2 cellular contexts compared by ENCODE assay signal in genomic region chr15:79967331-79968182, GRCh38.
TF ChIP-seq lines count a peak whose summit lies in the region.

No MANE protein-coding gene starts in this region.

TF ChIP-seq in GM23338, 12 proteins besides CTCF, POLR2A, EP300 and RAD21 (continued from another document):
- no peak for TF ChIP-seq ZNF114 (CRISPR knock-in tag; IDR thresholded peaks at IDR 0.05)
- no peak for TF ChIP-seq JUNB (IDR thresholded peaks at IDR 0.05; ENCODE audit: unreplicated experiment)
- no peak for TF ChIP-seq ZNF462 (CRISPR knock-in tag; IDR thresholded peaks at IDR 0.05)
- TF ChIP-seq NANOG (IDR thresholded peaks at IDR 0.05; ENCODE audit: borderline replicate concordance), result no peak
- TF ChIP-seq ETS1 (IDR thresholded peaks at IDR 0.05), result no peak
- TF ChIP-seq EZH2 (IDR thresholded peaks at IDR 0.05; ENCODE audit: low read depth, unreplicated experiment), result no peak
- no peak for TF ChIP-seq CREB1 (CRISPR knock-in tag; IDR thresholded peaks at IDR 0.05; ENCODE audit: low read depth)
- no peak for TF ChIP-seq REST (IDR thresholded peaks at IDR 0.05; ENCODE audit: unreplicated experiment)
- TF ChIP-seq POLR2AphosphoS5 (IDR thresholded peaks at IDR 0.05; ENCODE audit: low read depth), result no peak
- TF ChIP-seq EZH2phosphoT487 (IDR thresholded peaks at IDR 0.05; ENCODE audit: unreplicated experiment), result no peak
- TF ChIP-seq STAT1 (IDR thresholded peaks at IDR 0.05; ENCODE audit: unreplicated experiment), result no peak
TF ChIP-seq in GM23338: peak in this region for 0.

TF ChIP-seq in K562, 482 proteins besides CTCF, POLR2A, EP300 and RAD21 (continued from another document):
- TF ChIP-seq RBM39 (optimal IDR thresholded peaks at IDR 0.05; ENCODE audit: low read depth, low read length) (no peak), ZNF124 (CRISPR knock-in tag; IDR thresholded peaks at IDR 0.05) (no peak), ZNF766 (CRISPR knock-in tag; conservative IDR thresholded peaks at IDR 0.05) (no peak), ZNF740 (CRISPR knock-in tag; IDR thresholded peaks at IDR 0.05) (no peak), ZNF740 (tag; IDR thresholded peaks at IDR 0.05) (no peak), ZNF561 (CRISPR knock-in tag; conservative IDR thresholded peaks at IDR 0.05) (no peak), ZFP30 (CRISPR knock-in tag; IDR thresholded peaks at IDR 0.05; ENCODE audit: borderline replicate concordance) (no peak), NFATC3 (IDR thresholded peaks at IDR 0.05) (no peak), ZBED1 (IDR thresholded peaks at IDR 0.05) (no peak), SAFB (IDR thresholded peaks at IDR 0.05; ENCODE audit: borderline replicate concordance, low read depth, low read length) (no peak), ZNF318 (IDR thresholded peaks at IDR 0.05; ENCODE audit: borderline replicate concordance in 1 of 2, low read depth in 1 of 2) (no peak), FOXK1 (CRISPR knock-in tag; IDR thresholded peaks at IDR 0.05; ENCODE audit: borderline replicate concordance) (no peak), RHOXF2B (CRISPR knock-in tag; conservative IDR thresholded peaks at IDR 0.05) (no peak), ZNF197 (CRISPR knock-in tag; IDR thresholded peaks at IDR 0.05; ENCODE audit: low read depth) (no peak)
TF ChIP-seq in K562: peak in this region for 0.
